Comparison of ENCODE assay signal across 1 cellular context in genomic region chr13:90594694-90595093, GRCh38.
TF ChIP-seq lines count a peak whose summit lies in the region.

No MANE protein-coding gene starts in this region.

TF ChIP-seq in A549, 52 proteins besides CTCF, POLR2A, EP300 and RAD21 (continued from another document):
- TF ChIP-seq ELK1 (IDR thresholded peaks at IDR 0.05; ENCODE audit: low read depth, low read length): no peak
- no peak for TF ChIP-seq JUNB (IDR thresholded peaks at IDR 0.05)
- no peak for TF ChIP-seq GATA3 (IDR thresholded peaks at IDR 0.05; ENCODE audit: borderline replicate concordance)
- TF ChIP-seq KDM1A (IDR thresholded peaks at IDR 0.05; ENCODE audit: low read depth): no peak
